In genomic region chr6:83812595-83812994, GRCh38 we compare ENCODE assay signal across 36 cellular contexts. TPM values are rescaled to one million over a fixed set of nuclear protein-coding genes. Genes with fewer than 3 reads are reported as not detected.
"Had no signal": no experiment of that assay in that cellular context is flagged by ENCODE, and none has a peak within 500 bp of the region (broad histone marks: within the 10 kb centered on the region; RNA-seq: fewer than 3 reads in every experiment).

No MANE protein-coding gene starts in this region.

- H3K27ac ChIP-seq: adrenal gland, ascending aorta, body of pancreas, brain microvascular endothelial cell, breast epithelium, cardiac muscle cell had no signal

- ATAC-seq: activated naive CD4-positive, alpha-beta T cell treated with anti-CD3 and anti-CD28 coated beads, Interleukin-2, amount 50 U/mL, for 72 hours; activated naive CD8-positive, alpha-beta T cell treated with anti-CD3 and anti-CD28 coated beads, Interleukin-2, amount 50 U/mL, for 24 hours; activated T-cell treated with anti-CD3 and anti-CD28 coated beads, Interleukin-2, amount 50 U/mL, for 4 hours; activated T-cell treated with anti-CD3 and anti-CD28 coated beads, Interleukin-2, amount 50 U/mL, for 72 hours; activated T-helper 17 cell treated with anti-CD3 and anti-CD28 coated beads, Interleukin-2, amount 50 U/mL, for 72 hours; body of pancreas had no signal

- FAIRE-seq: astrocyte, bronchial epithelial cell had no signal

- H3K36me3 ChIP-seq: adrenal gland, ascending aorta, brain microvascular endothelial cell, breast epithelium, cardiac muscle cell had no signal

- H3K27me3 ChIP-seq: adrenal gland, ascending aorta, body of pancreas, brain microvascular endothelial cell, breast epithelium, cardiac muscle cell had no signal

- H3K4me1 ChIP-seq: adrenal gland, ascending aorta, body of pancreas, breast epithelium had no signal

- H3K9me3 ChIP-seq: adrenal gland, ascending aorta, body of pancreas, breast epithelium had no signal

- DNase-seq: activated effector memory CD4-positive, alpha-beta T cell treated with anti-CD3 and anti-CD28 coated beads, Interleukin-2, amount 50 U/mL, for 16 hours; activated effector memory CD4-positive, alpha-beta T cell treated with Interleukin-2 at 50 U/mL for 16 hours; activated gamma-delta T cell; activated gamma-delta T cell treated with Interleukin-2 at 50 U/mL for 16 hours; activated naive CD4-positive, alpha-beta T cell; activated naive CD4-positive, alpha-beta T cell treated with anti-CD3 and anti-CD28 coated beads for 36 hours; activated naive CD4-positive, alpha-beta T cell treated with anti-CD3 and anti-CD28 coated beads, Interleukin-2, amount 10 ng/mL, durations not matched to agents 7 days and 5 days; activated naive CD4-positive, alpha-beta T cell treated with anti-CD3 and anti-CD28 coated beads, Interleukin-2, amount 50 U/mL, for 16 hours; activated naive CD4-positive, alpha-beta T cell treated with Interleukin-2 at 50 U/mL for 16 hours; activated naive CD8-positive, alpha-beta T cell treated with anti-CD3 and anti-CD28 coated beads for 36 hours; activated naive CD8-positive, alpha-beta T cell treated with anti-CD3 and anti-CD28 coated beads, Interleukin-2, amount 10 ng/mL, durations not matched to agents 7 days and 5 days; activated naive CD8-positive, alpha-beta T cell treated with anti-CD3 and anti-CD28 coated beads, Interleukin-2, amount 50 U/mL, for 24 hours; activated T-cell treated with anti-CD3 and anti-CD28 coated beads, Interleukin-2, amount 50 U/mL, for 4 hours; activated T-cell treated with anti-CD3 and anti-CD28 coated beads, Interleukin-2, amount 50 U/mL, for 48 hours; activated T-cell treated with anti-CD3 and anti-CD28 coated beads, Interleukin-2, amount 50 U/mL, for 72 hours; adrenal gland; amniotic stem cell; amygdala; anterior cingulate cortex; aorta; body of pancreas; brain microvascular endothelial cell; caudate nucleus; central memory CD4-positive, alpha-beta T cell; cerebellar nuclear complex had no signal

- H3K4me3 ChIP-seq: adrenal gland, ascending aorta, body of pancreas, breast epithelium, cardiac muscle cell had no signal

RNA-seq across cellular contexts. Expression of gene RIPPLY2, which starts 40.6 kb away (rescaled TPM):
- total RNA-seq: activated naive CD4-positive, alpha-beta T cell treated with anti-CD3 and anti-CD28 coated beads for 36 hours; activated naive CD4-positive, alpha-beta T cell treated with anti-CD3 and anti-CD28 coated beads, Interleukin-2, amount 50 U/mL, for 72 hours; activated naive CD8-positive, alpha-beta T cell treated with anti-CD3 and anti-CD28 coated beads for 36 hours; activated naive CD8-positive, alpha-beta T cell treated with anti-CD3 and anti-CD28 coated beads, Interleukin-2, amount 10 ng/mL, durations not matched to agents 7 days and 5 days; activated T-cell treated with anti-CD3 and anti-CD28 coated beads, Interleukin-2, amount 50 U/mL, for 4 hours; activated T-cell treated with anti-CD3 and anti-CD28 coated beads, Interleukin-2, amount 50 U/mL, for 72 hours; activated T-helper 1 cell treated with anti-CD3 and anti-CD28 coated beads, Interleukin-12 subunit alpha, Interleukin-12 subunit beta, Interleukin-2, Interleukin-4 antibody, amounts not matched to agents 30 ng/mL and 10 ng/mL and 1 ng/mL, durations not matched to agents 14 hours and 24 hours and 36 hours; activated T-helper 17 cell treated with anti-CD3 and anti-CD28 coated beads, Interleukin-2, amount 50 U/mL, for 72 hours; activated T-helper 2 cell treated with anti-CD3 and anti-CD28 coated beads, Interferon-gamma antibody, Interleukin-2, Interleukin-4, amounts not matched to agents 10 μg/mL and 5 μg/mL and 100 μg/mL, durations not matched to agents 14 hours and 24 hours and 36 hours; aorta; ascending aorta; astrocyte; body of pancreas; breast epithelium; bronchial epithelial cell; cardiac septum; chondrocyte had no signal
